25 cellular contexts compared by ENCODE assay signal in the genomic region with DNA sequence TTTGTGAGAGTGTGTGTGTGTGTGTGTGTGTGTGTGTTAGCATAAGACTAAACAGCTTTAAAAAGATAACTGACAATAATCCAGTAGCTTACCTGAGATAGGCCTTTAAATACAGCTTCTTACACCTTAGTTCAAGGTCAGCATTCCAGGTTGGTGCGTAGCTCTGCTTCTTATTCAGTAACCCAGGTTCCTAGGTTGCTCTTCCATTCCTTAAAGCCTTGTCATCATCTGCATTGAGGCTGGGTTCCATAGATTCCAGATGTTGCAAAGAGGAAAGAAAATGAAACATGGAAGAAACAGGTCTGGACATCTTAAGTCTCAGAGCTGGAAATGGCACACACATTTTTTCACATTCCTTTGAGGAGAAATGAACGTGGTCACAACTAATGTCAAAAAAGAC.
"Had no signal": no experiment of that assay in that cellular context is flagged by ENCODE, and none has a peak within 500 bp of the region (broad histone marks: within the 10 kb centered on the region; RNA-seq: fewer than 3 reads in every experiment).

No MANE protein-coding gene starts in this region.

- DNase-seq: dermis blood vessel endothelial cell; dorsolateral prefrontal cortex; effector CD4-positive, alpha-beta T cell; effector memory CD4-positive, alpha-beta T cell; erythroblast; esophagus squamous epithelium; heart left ventricle; hypothalamus; immature natural killer cell; islet precursor cell; kidney; left cardiac atrium; left lung; left ventricle myocardium superior; lower lobe of right lung; mesendoderm; midbrain had no signal

- H3K9me3 ChIP-seq: esophagus squamous epithelium, gastroesophageal sphincter, left lung, lower lobe of right lung had no signal

- H3K4me2 ChIP-seq: hepatocyte had no signal

- H3K4me3 ChIP-seq: coronary artery, dorsolateral prefrontal cortex, esophagus squamous epithelium, gastroesophageal sphincter, heart left ventricle, hepatocyte, left lung, lower lobe of right lung had no signal

- H3K79me2 ChIP-seq: hepatocyte had no signal

- H3K27me3 ChIP-seq: dorsolateral prefrontal cortex, esophagus squamous epithelium, gastroesophageal sphincter, hepatocyte, left lung had no signal

- H3K36me3 ChIP-seq: esophagus squamous epithelium, gastroesophageal sphincter, heart left ventricle, left lung, lower lobe of right lung had no signal

- ATAC-seq: esophagus mucosa, gastroesophageal sphincter, heart left ventricle, left cardiac atrium, left lung, left ventricle myocardium superior, lower lobe of right lung had no signal

- H3K4me1 ChIP-seq: esophagus squamous epithelium, gastroesophageal sphincter, left lung, lower lobe of right lung had no signal

- H2AFZ ChIP-seq: hepatocyte had no signal

- H3K27ac ChIP-seq: coronary artery, dorsolateral prefrontal cortex, epithelial cell of prostate, esophagus squamous epithelium, gastroesophageal sphincter, heart left ventricle, hepatocyte, left lung, lower lobe of right lung had no signal

- FAIRE-seq: colon, endothelial cell of umbilical vein, frontal cortex, kidney had no signal
